ENCODE assay signal across 11 cellular contexts in the genomic region with DNA sequence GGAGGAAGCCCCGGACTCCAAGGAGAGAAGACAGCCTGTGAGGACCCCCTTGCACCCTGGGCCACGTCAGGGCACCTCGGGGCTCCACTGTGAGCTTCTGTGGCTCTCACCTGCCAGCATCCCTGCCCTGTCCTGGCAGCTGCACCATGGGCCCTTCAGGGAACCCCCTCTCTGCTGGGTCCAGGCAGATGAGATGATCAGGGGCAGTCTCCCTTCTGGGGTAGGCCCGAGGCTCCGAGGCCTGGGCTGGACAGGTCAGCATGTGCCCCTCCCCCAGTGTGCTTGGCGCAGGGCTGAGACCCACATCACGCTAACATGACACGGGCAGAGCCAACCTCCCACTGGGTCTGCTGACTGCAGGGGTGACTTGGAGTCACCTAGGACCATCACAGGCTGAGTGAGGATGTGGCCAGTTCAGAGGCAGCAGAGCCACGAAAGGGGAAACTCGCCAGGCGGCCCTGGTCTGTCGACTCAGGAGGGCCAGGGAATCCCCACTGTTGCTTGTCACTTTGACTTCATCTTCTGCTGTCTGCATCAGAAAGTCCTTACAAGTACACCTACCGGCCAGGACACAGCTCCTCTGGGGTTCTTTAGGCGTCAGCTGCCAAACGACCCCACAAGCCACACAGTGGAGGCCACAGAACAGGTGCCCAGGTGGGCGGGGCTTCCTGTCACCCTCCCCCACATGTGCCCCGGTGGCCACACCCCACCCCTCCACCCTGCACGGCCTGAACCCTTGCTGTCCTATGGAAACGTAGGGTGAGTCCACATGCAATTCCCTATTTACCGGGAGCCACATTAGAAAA. TPM values are rescaled to one million over a fixed set of nuclear protein-coding genes. Genes with fewer than 3 reads are reported as not detected.
A peak's percentile ranks its signal among the peaks of the same experiment; 100 is the strongest.
DNase-seq lines count a peak whose midpoint lies in the region; ATAC-seq and TF ChIP-seq lines count a peak whose summit lies in the region.
"Had no signal": no experiment of that assay in that cellular context is flagged by ENCODE, and none has a peak within 500 bp of the region (broad histone marks: within the 10 kb centered on the region; RNA-seq: fewer than 3 reads in every experiment).

No MANE protein-coding gene starts in this region.

- TF ChIP-seq CTCF in WTC11 (IDR thresholded peaks at IDR 0.05) (no peak), upper lobe of left lung (IDR thresholded peaks at IDR 0.05) (no peak)

- H3K4me3 ChIP-seq in upper lobe of left lung, result peak overlapping the region in 1 of 4 donors; percentile 5

- no peaks in the 10 kb centered on the region for H3K9me3 ChIP-seq in upper lobe of left lung

- TF ChIP-seq POLR2A in upper lobe of left lung (IDR thresholded peaks at IDR 0.05), result no peak

- H3K36me3 ChIP-seq in upper lobe of left lung, result peaks cover 0 to 22% (median 15%) of the 10 kb centered on the region in 4 donors

- CTCF ChIA-PET in WTC11 (lab: Charles Lee), result interaction anchor here (1.3 to 2.8 kb wide), 2 partner anchors 117 to 312 kb away, joined by 3 to 10 read pairs; no protein-coding TSS in a partner anchor

- no peak overlapping the region for H3K27ac Mint-ChIP-seq in WTC11

- POLR2A ChIA-PET in WTC11 (lab: Charles Lee), result no interaction called here

- H3K27me3 ChIP-seq in upper lobe of left lung, result no peaks in the 10 kb centered on the region

- TF ChIP-seq EP300 in upper lobe of left lung (IDR thresholded peaks at IDR 0.05), result no peak

- 56 to 62% methylated on average over 10 to 15 of the region's 20 CpGs for WGBS in upper lobe of left lung, 2 donors

- H3K36me3 Mint-ChIP-seq in WTC11, result peaks cover 27% of the 10 kb centered on the region

- H3K27ac ChIP-seq in upper lobe of left lung, result peak overlapping the region in 3 of 4 donors; percentile 19 to 87 (median 49)

- peak; percentile 16 for DNase-seq in stimulated activated CD4-positive, alpha-beta T cell treated with anti-CD3 and anti-CD28 coated beads, Interleukin-12 subunit alpha, Interleukin-12 subunit beta, amount 100 ng/mL, for 4 hours
- no peak for DNase-seq in stimulated activated CD4-positive, alpha-beta T cell treated with anti-CD3 and anti-CD28 coated beads, Interleukin-1b, Interleukin-23, amount 100 ng/mL, for 48 hours
- DNase-seq in WTC11 (ENCODE audit: low spot score) (no peak), germinal center (ENCODE audit: low spot score) (peak; percentile 41), upper lobe of left lung (peak; percentile 43 to 51), inferior parietal cortex (ENCODE audit: extremely low spot score) (no peak), iPS-NIHi7 (ENCODE audit: extremely low spot score) (no peak)

- no peaks in the 10 kb centered on the region for H3K27me3 Mint-ChIP-seq in WTC11 (ENCODE audit: low read depth)

- no peaks in the 10 kb centered on the region; the same call in 1 of the 2 replicates for H3K9me3 Mint-ChIP-seq in WTC11

- peak overlapping the region; percentile 64 for H3K4me3 Mint-ChIP-seq in WTC11

- peaks cover 27 to 48% (median 39%) of the 10 kb centered on the region in 4 donors for H3K4me1 ChIP-seq in upper lobe of left lung

- ATAC-seq in WTC11, result no peak
- no peak for ATAC-seq in upper lobe of left lung (ENCODE audit: low FRiP score in 2 of 2)
- ATAC-seq in GM18868 (IDR thresholded peaks at IDR 0.05; ENCODE audit: unreplicated experiment), result no peak

- H3K4me1 Mint-ChIP-seq in WTC11, result peaks cover 20% of the 10 kb centered on the region

TF ChIP-seq in WTC11, 78 proteins besides CTCF, POLR2A, EP300 and RAD21:
- no peak for TF ChIP-seq USF1 (CRISPR knock-in tag; IDR thresholded peaks at IDR 0.05)
- no peak for TF ChIP-seq JUN (CRISPR knock-in tag; IDR thresholded peaks at IDR 0.05)
- TF ChIP-seq ZNF263 (CRISPR knock-in tag; IDR thresholded peaks at IDR 0.05; ENCODE audit: low read depth), result no peak
- TF ChIP-seq, protein P1, sequence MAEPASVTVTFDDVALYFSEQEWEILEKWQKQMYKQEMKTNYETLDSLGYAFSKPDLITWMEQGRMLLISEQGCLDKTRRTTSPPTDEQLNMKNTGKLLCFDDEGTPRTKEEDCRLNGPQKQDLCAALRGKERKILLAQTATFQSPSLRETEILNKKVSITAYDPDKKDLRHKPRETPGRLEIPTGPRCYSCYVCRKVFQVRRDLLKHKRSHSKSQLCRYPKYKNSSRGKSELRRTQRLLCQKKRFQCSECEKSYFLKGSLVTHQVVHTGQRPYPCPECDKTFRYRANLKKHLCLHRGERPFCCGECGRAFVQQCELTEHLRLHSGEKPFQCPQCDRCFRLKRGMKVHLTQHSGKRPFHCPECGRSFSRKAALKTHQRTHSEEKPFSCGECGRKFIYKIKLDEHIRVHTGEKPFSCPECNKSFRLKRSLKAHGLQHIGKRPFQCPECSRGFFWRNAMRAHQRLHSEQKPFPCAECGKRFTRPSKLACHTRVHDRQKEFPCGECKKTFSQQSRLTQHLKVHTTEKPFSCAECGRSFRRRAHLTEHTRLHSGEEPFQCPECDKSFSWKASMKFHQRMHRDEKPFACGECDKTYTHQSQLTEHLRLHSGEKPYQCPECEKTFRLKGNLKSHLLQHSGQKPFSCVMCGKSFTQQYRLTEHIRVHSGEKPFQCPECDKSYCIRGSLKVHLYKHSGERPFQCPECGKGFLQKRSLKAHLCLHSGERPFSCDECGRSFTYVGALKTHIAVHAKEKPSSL (CRISPR knock-in tag; conservative IDR thresholded peaks at IDR 0.05), result no peak
- no peak for TF ChIP-seq ZNF232 (CRISPR knock-in tag; IDR thresholded peaks at IDR 0.05)
- TF ChIP-seq PRRX2 (CRISPR knock-in tag; IDR thresholded peaks at IDR 0.05), result no peak
- no peak for TF ChIP-seq ZNF121 (CRISPR knock-in tag; IDR thresholded peaks at IDR 0.05)
- TF ChIP-seq SOX15 (CRISPR knock-in tag; IDR thresholded peaks at IDR 0.05), result no peak
- no peak for TF ChIP-seq PREB (CRISPR knock-in tag; IDR thresholded peaks at IDR 0.05; ENCODE audit: borderline replicate concordance)
- TF ChIP-seq OVOL2 (CRISPR knock-in tag; IDR thresholded peaks at IDR 0.05; ENCODE audit: borderline replicate concordance), result no peak
- TF ChIP-seq MAX (CRISPR knock-in tag; IDR thresholded peaks at IDR 0.05), result no peak
- no peak for TF ChIP-seq ZSCAN18 (CRISPR knock-in tag; IDR thresholded peaks at IDR 0.05)
- TF ChIP-seq NR1H2 (CRISPR knock-in tag; IDR thresholded peaks at IDR 0.05), result no peak
- no peak for TF ChIP-seq NFATC4 (CRISPR knock-in tag; IDR thresholded peaks at IDR 0.05)
- no peak for TF ChIP-seq ZNF317 (CRISPR knock-in tag; IDR thresholded peaks at IDR 0.05; ENCODE audit: borderline replicate concordance, low read depth)

RNA-seq across cellular contexts. Expression of gene GALNS, which starts 2.2 kb away (rescaled TPM):
- total RNA-seq in WTC11 (2021) (23.0 to 29.5 TPM (median 25.8 TPM) in 3 replicates), upper lobe of left lung (100 to 1,000 TPM in 1 of 6 donors, 10 to 100 TPM in 5; 24.8 to 140 (median 45.6) TPM)

RNA-seq across cellular contexts. Expression of gene TRAPPC2L, which starts 2.4 kb away (rescaled TPM):
- total RNA-seq in WTC11 (2021) (63.1 to 82.0 TPM (median 64.5 TPM) in 3 replicates), upper lobe of left lung (10 to 100 TPM; 10.9 to 62.5 (median 32.4) TPM)

RNA-seq across cellular contexts. Expression of gene PABPN1L, which starts 12.0 kb away (rescaled TPM):
- not detected in 3 replicates for total RNA-seq in WTC11 (2021)
- under 1 TPM in 1 of 6 donors, not detected in 5; 0.20 TPM for total RNA-seq in upper lobe of left lung
- total RNA-seq: H1, NCI-H460, skeletal muscle tissue had no signal

RNA-seq across cellular contexts. Expression of gene APRT, which starts 42.8 kb away (rescaled TPM):
- total RNA-seq in WTC11 (2021), result 272 to 288 TPM (median 282 TPM) in 3 replicates
- 100 to 1,000 TPM in 4 of 6 donors, 10 to 100 TPM in 2; 76.5 to 147 (median 124) TPM for total RNA-seq in upper lobe of left lung

RNA-seq across cellular contexts. Expression of gene CDT1, which starts 50.9 kb away (rescaled TPM):
- total RNA-seq in WTC11 (2021) (142 to 154 TPM (median 149 TPM) in 3 replicates), upper lobe of left lung (1 to 10 TPM in 5 of 6 donors, not detected in 1; 2.3 to 4.7 (median 3.5) TPM)

Comparison
In these comparisons a context has a peak if more than half of its experiments do, and no peak if none do; other contexts are left out.
1. DNase-seq: peak in stimulated activated CD4-positive, alpha-beta T cell treated with anti-CD3 and anti-CD28 coated beads, Interleukin-12 subunit alpha, Interleukin-12 subunit beta, amount 100 ng/mL, for 4 hours (single experiment), germinal center (single experiment) and upper lobe of left lung (2 of 2); none in stimulated activated CD4-positive, alpha-beta T cell treated with anti-CD3 and anti-CD28 coated beads, Interleukin-1b, Interleukin-23, amount 100 ng/mL, for 48 hours (single experiment), WTC11 (single experiment), inferior parietal cortex (single experiment) and iPS-NIHi7 (single experiment).